19 cellular contexts compared by ENCODE assay signal in the genomic region with DNA sequence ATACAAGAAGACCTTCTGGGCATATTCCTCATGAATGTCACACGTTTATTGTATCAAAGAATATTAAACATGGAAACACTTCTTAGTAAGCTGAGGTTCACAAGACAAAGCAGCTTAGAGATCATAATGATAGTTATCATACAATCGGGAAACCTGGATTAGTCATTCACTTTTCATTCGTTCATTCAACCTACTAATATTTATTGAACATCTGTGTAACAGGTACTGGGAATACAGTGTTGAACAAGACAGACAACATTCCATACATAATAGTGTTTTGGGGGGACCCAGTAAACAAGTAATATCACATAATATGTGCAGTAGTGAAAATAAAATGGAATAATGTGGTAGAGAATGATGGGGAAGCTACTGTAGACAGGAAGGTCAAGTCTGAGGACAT.
DNase-seq lines count a peak whose midpoint lies in the region; ATAC-seq, FAIRE-seq and TF ChIP-seq lines count a peak whose summit lies in the region.
"Had no signal": no experiment of that assay in that cellular context is flagged by ENCODE, and none has a peak within 500 bp of the region (broad histone marks: within the 10 kb centered on the region; RNA-seq: fewer than 3 reads in every experiment).

No MANE protein-coding gene starts in this region.

- H3K36me3 ChIP-seq in bronchial epithelial cell (ENCODE audit: control insufficient read depth, insufficient read depth, low read length), result no peaks in the 10 kb centered on the region
- H3K36me3 ChIP-seq: BLaER1, HAP-1 had no signal

- DNase-seq in A549 (ENCODE audit: low read depth in 1 of 2, low spot score in 1 of 2) (no peak), D721Med (ENCODE audit: insufficient read length, low spot score) (no peak), bronchial epithelial cell (ENCODE audit: low read depth) (peak; percentile 4), NCI-H774 (lab: John Stamatoyannopoulos, UW) (no peak), GM20000 (ENCODE audit: low spot score) (no peak), GM19238 (ENCODE audit: insufficient read length, low spot score) (no peak)
- DNase-seq: Caco-2; CD4-positive, CD25-positive, alpha-beta regulatory T cell; CD8-positive, alpha-beta T cell; DMS 273 treated with DMSO at 0.1 percent for 48 hours; EL; GDM1; GOT3; HFFc6 had no signal

- no peak for ATAC-seq in A549
- ATAC-seq: CD8-positive, alpha-beta T cell; GM12878 had no signal

- no peak overlapping the region for H3K4me2 ChIP-seq in A549
- H3K4me2 ChIP-seq: BLaER1 had no signal

- POLR2A ChIA-PET in A549 (lab: Yijun Ruan, JAX), result no interaction called here

- FAIRE-seq in A549 (lab: Jason Lieb, UNC) (peak; percentile 18), D721Med (lab: Jason Lieb, UNC) (peak; percentile 51), bronchial epithelial cell (lab: Jason Lieb, UNC) (no peak)
- FAIRE-seq: GM12878, H54 had no signal

- no peak for TF ChIP-seq POLR2A in A549 (IDR thresholded peaks at IDR 0.05; ENCODE audit: low read length)

- H3K27ac ChIP-seq in A549, result no peak overlapping the region
- H3K27ac ChIP-seq: BLaER1, C4-2B had no signal

- 30% methylated on average over 3 of the region's 3 CpGs for WGBS in A549 (ENCODE audit: missing lambda C conversion rate)

- CTCF ChIA-PET in A549 (lab: Yijun Ruan, JAX), result no interaction called here

- no peaks in the 10 kb centered on the region for H3K9me3 ChIP-seq in A549
- H3K9me3 ChIP-seq: BLaER1, Caco-2, HAP-1 had no signal

- TF ChIP-seq CTCF in A549 (IDR thresholded peaks at IDR 0.05) (no peak), D721Med (IDR thresholded peaks at IDR 0.05; ENCODE audit: insufficient read depth, missing control alignments) (no peak), bronchial epithelial cell (IDR thresholded peaks at IDR 0.05; ENCODE audit: insufficient read depth, low read length, severe bottlenecking) (no peak), GM20000 (IDR thresholded peaks at IDR 0.05; ENCODE audit: extremely low read depth, missing control alignments) (no peak)

- H3K27me3 ChIP-seq in bronchial epithelial cell (ENCODE audit: control insufficient read depth, insufficient read depth, low read length), result no peaks in the 10 kb centered on the region
- H3K27me3 ChIP-seq: BLaER1 had no signal

- H3K4me1 ChIP-seq in A549, result peaks cover 4% of the 10 kb centered on the region; the same call in 1 of the 3 replicates
- H3K4me1 ChIP-seq: BLaER1, Caco-2, HAP-1 had no signal

- H3K4me3 ChIP-seq in A549 (no peak overlapping the region), bronchial epithelial cell (ENCODE audit: low read depth, low read length) (no peak overlapping the region)
- H3K4me3 ChIP-seq: BLaER1, GM12878, HAP-1 had no signal

- TF ChIP-seq RAD21 in A549 (conservative IDR thresholded peaks at IDR 0.05 in 1 of 2, IDR thresholded peaks at IDR 0.05 in 1 of 2), result no peak

- TF ChIP-seq EP300 in A549 (IDR thresholded peaks at IDR 0.05), result no peak

TF ChIP-seq in A549, 52 proteins besides CTCF, POLR2A, EP300 and RAD21:
- TF ChIP-seq ESRRA (IDR thresholded peaks at IDR 0.05; ENCODE audit: borderline replicate concordance, low read length), result no peak
